9 cellular contexts compared by ENCODE assay signal in genomic region chr19:801861-802496, GRCh38. TPM values are rescaled to one million over a fixed set of nuclear protein-coding genes. Genes with fewer than 3 reads are reported as not detected.
DNase-seq lines count a peak whose midpoint lies in the region; ATAC-seq and TF ChIP-seq lines count a peak whose summit lies in the region.
"Had no signal": no experiment of that assay in that cellular context is flagged by ENCODE, and none has a peak within 500 bp of the region (broad histone marks: within the 10 kb centered on the region; RNA-seq: fewer than 3 reads in every experiment).

No MANE protein-coding gene starts in this region.

- H3K4me3 ChIP-seq in retinal pigment epithelial cell (ENCODE audit: low read length), result peak overlapping the region; percentile 36

- DNase-seq in GM03348 (ENCODE audit: low spot score) (peak; percentile 75), Right ventricle myocardium superior (peak; percentile 61), retinal pigment epithelial cell (ENCODE audit: low read depth) (no peak), HT-29 (ENCODE audit: low spot score) (no peak)
- DNase-seq in stimulated activated CD4-positive, alpha-beta T cell treated with anti-CD3 and anti-CD28 coated beads, Interleukin-4, amount 100 ng/mL, for 4 hours, result no peak
- DNase-seq: NCI-H1694 treated with DMSO at 0.1 percent for 48 hours had no signal

- peaks cover 82% of the 10 kb centered on the region for H3K36me3 Mint-ChIP-seq in activated T-helper 17 cell treated with anti-CD3 and anti-CD28 coated beads, Interleukin-2, amount 50 U/mL, for 72 hours (ENCODE audit: low read depth)

- ATAC-seq in activated T-helper 17 cell treated with anti-CD3 and anti-CD28 coated beads, Interleukin-2, amount 50 U/mL, for 72 hours (replicated peaks), result no peak
- ATAC-seq in Right ventricle myocardium superior (ENCODE audit: poor library complexity) (peak; percentile 7), HG02763 (IDR thresholded peaks at IDR 0.05; ENCODE audit: unreplicated experiment) (no peak), HG03175 (IDR thresholded peaks at IDR 0.05; ENCODE audit: unreplicated experiment) (no peak)

- H3K27ac Mint-ChIP-seq in activated T-helper 17 cell treated with anti-CD3 and anti-CD28 coated beads, Interleukin-2, amount 50 U/mL, for 72 hours, result peak overlapping the region; percentile 73

- peak overlapping the region; percentile 93 for H3K4me3 Mint-ChIP-seq in activated T-helper 17 cell treated with anti-CD3 and anti-CD28 coated beads, Interleukin-2, amount 50 U/mL, for 72 hours

- intact Hi-C loops in Right ventricle myocardium superior (cut with DNase I), result no loop called here

- H3K9me3 Mint-ChIP-seq in activated T-helper 17 cell treated with anti-CD3 and anti-CD28 coated beads, Interleukin-2, amount 50 U/mL, for 72 hours, result no peaks in the 10 kb centered on the region

- no peaks in the 10 kb centered on the region for H3K27me3 Mint-ChIP-seq in activated T-helper 17 cell treated with anti-CD3 and anti-CD28 coated beads, Interleukin-2, amount 50 U/mL, for 72 hours

- H3K4me1 Mint-ChIP-seq in activated T-helper 17 cell treated with anti-CD3 and anti-CD28 coated beads, Interleukin-2, amount 50 U/mL, for 72 hours, result peaks cover 19% of the 10 kb centered on the region

- no peak for TF ChIP-seq CTCF in retinal pigment epithelial cell (conservative IDR thresholded peaks at IDR 0.05; ENCODE audit: low read depth, low read length)

RNA-seq across cellular contexts. Expression of gene PTBP1, which starts 4.7 kb away (rescaled TPM):
- 100 to 1,000 TPM; 405 to 726 TPM for total RNA-seq in activated T-helper 17 cell treated with anti-CD3 and anti-CD28 coated beads, Interleukin-2, amount 50 U/mL, for 72 hours
- 56.0 TPM for total RNA-seq in Right ventricle myocardium superior
- 464 and 599 TPM in 2 replicates for total RNA-seq in HT-29 (2014; rRNA removed; shearing (Covaris generic))

RNA-seq across cellular contexts. Expression of gene PLPPR3, which starts 19.8 kb away (rescaled TPM):
- total RNA-seq in activated T-helper 17 cell treated with anti-CD3 and anti-CD28 coated beads, Interleukin-2, amount 50 U/mL, for 72 hours, result not detected
- total RNA-seq in Right ventricle myocardium superior, result not detected
- not detected in 2 replicates for total RNA-seq in HT-29 (2014; rRNA removed; shearing (Covaris generic))

RNA-seq across cellular contexts. Expression of gene AZU1, which starts 25.7 kb away (rescaled TPM):
- under 1 TPM in 1 of 2 donors, not detected in 1; 0.19 TPM for total RNA-seq in activated T-helper 17 cell treated with anti-CD3 and anti-CD28 coated beads, Interleukin-2, amount 50 U/mL, for 72 hours
- total RNA-seq in Right ventricle myocardium superior, result not detected
- not detected in 2 replicates for total RNA-seq in HT-29 (2014; rRNA removed; shearing (Covaris generic))

RNA-seq across cellular contexts. Expression of gene PRTN3, which starts 38.8 kb away (rescaled TPM):
- not detected for total RNA-seq in activated T-helper 17 cell treated with anti-CD3 and anti-CD28 coated beads, Interleukin-2, amount 50 U/mL, for 72 hours
- total RNA-seq in Right ventricle myocardium superior, result not detected
- total RNA-seq in HT-29 (2014; rRNA removed; shearing (Covaris generic)), result not detected in 2 replicates

RNA-seq across cellular contexts. Expression of gene ELANE, which starts 50.1 kb away (rescaled TPM):
- not detected for total RNA-seq in activated T-helper 17 cell treated with anti-CD3 and anti-CD28 coated beads, Interleukin-2, amount 50 U/mL, for 72 hours
- 1.3 TPM for total RNA-seq in Right ventricle myocardium superior
- not detected in 2 replicates for total RNA-seq in HT-29 (2014; rRNA removed; shearing (Covaris generic))

Comparison
In these comparisons a context has a peak if more than half of its experiments do, and no peak if none do; other contexts are left out.
1. DNase-seq: peak in GM03348 (single experiment) and Right ventricle myocardium superior (single experiment); none in retinal pigment epithelial cell (single experiment), HT-29 (single experiment) and stimulated activated CD4-positive, alpha-beta T cell treated with anti-CD3 and anti-CD28 coated beads, Interleukin-4, amount 100 ng/mL, for 4 hours (0 of 2).